Comparison of ENCODE assay signal across 21 cellular contexts in the genomic region with DNA sequence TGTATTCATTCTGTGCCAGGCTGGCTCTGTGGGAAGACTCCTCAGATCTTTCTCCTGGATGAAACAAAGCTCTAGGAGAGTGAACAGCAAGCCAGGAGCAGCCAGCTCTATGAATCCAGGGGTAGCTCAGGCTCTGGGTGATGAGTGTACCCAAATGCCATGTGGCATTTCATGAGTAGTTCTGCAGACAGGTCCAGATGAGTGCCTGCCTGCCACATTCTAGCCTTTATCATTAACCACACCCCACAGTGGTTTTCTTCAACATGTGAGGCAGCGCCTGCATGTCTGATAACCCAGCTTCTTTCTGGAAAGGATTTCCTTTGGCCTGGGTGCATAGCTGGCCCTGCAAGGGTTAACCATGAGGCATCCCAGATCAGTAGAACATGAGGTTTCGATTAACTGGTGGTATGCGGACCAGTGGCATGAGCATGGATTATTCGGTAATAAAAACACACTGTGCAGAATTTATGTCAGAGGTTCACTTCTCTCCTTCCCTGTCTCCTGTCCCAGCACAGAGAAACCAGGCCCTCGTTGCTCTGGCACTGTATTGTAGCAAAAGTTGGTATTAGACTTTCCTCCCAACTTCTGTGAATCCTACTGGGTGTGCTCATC.
"Had no signal": no experiment of that assay in that cellular context is flagged by ENCODE, and none has a peak within 500 bp of the region (broad histone marks: within the 10 kb centered on the region; RNA-seq: fewer than 3 reads in every experiment).

No MANE protein-coding gene starts in this region.

- FAIRE-seq: kidney had no signal

- H3K27ac ChIP-seq: breast epithelium, hepatocyte, left lung, thyroid gland, uterus, VCaP had no signal

- DNase-seq: activated CD4-positive, alpha-beta memory T cell treated with anti-CD3 and anti-CD28 coated beads, Interleukin-2, amount 10 ng/mL, durations not matched to agents 7 days and 5 days; activated CD4-positive, alpha-beta T cell treated with anti-CD3 and anti-CD28 coated beads for 36 hours; activated CD8-positive, alpha-beta memory T cell treated with anti-CD3 and anti-CD28 coated beads, Interleukin-2, amount 50 U/mL, for 48 hours; activated naive CD4-positive, alpha-beta T cell; activated naive CD8-positive, alpha-beta T cell treated with anti-CD3 and anti-CD28 coated beads, Interleukin-2, amount 10 ng/mL, durations not matched to agents 7 days and 5 days; anterior cingulate cortex; effector memory CD4-positive, alpha-beta T cell; kidney; left lung; mucosa of descending colon; naive thymus-derived CD4-positive, alpha-beta T cell; stimulated activated CD4-positive, alpha-beta T cell treated with anti-CD3 and anti-CD28 coated beads, Interleukin-15, amount 100 ng/mL, for 24 hours; stimulated activated CD4-positive, alpha-beta T cell treated with anti-CD3 and anti-CD28 coated beads, Interleukin-4, amount 100 ng/mL, for 1 hour; stimulated activated naive B cell treated with anti-CD40 and anti-IgM and Interleukin-4, amounts not matched to agents 10 μg/mL and 1 μg/mL and 100 μg/mL, for 72 hours; T-helper 9 cell; thyroid gland; uterus had no signal

- H3K4me3 Mint-ChIP-seq: activated CD4-positive, alpha-beta memory T cell treated with anti-CD3 and anti-CD28 coated beads, Interleukin-2, amount 10 ng/mL, durations not matched to agents 7 days and 5 days; activated CD4-positive, alpha-beta T cell treated with anti-CD3 and anti-CD28 coated beads for 36 hours; activated naive CD8-positive, alpha-beta T cell treated with anti-CD3 and anti-CD28 coated beads, Interleukin-2, amount 10 ng/mL, durations not matched to agents 7 days and 5 days; dendritic cell treated with granulocyte-macrophage colony-stimulating factor and Interleukin-4, amounts not matched to agents 40 ng/mL and 50 ng/mL, for 4 days; naive thymus-derived CD4-positive, alpha-beta T cell; stimulated activated naive B cell treated with anti-CD40 and anti-IgM and Interleukin-4, amounts not matched to agents 10 μg/mL and 1 μg/mL and 100 μg/mL, for 72 hours had no signal

- H3K36me3 ChIP-seq: breast epithelium, left lung, thyroid gland, uterus had no signal

- H3K9me3 ChIP-seq: breast epithelium, left lung, mucosa of descending colon, thyroid gland, uterus had no signal

- H3K4me1 Mint-ChIP-seq: activated CD4-positive, alpha-beta memory T cell treated with anti-CD3 and anti-CD28 coated beads, Interleukin-2, amount 10 ng/mL, durations not matched to agents 7 days and 5 days; activated CD4-positive, alpha-beta T cell treated with anti-CD3 and anti-CD28 coated beads for 36 hours; activated naive CD8-positive, alpha-beta T cell treated with anti-CD3 and anti-CD28 coated beads, Interleukin-2, amount 10 ng/mL, durations not matched to agents 7 days and 5 days; naive thymus-derived CD4-positive, alpha-beta T cell had no signal

- H3K27me3 Mint-ChIP-seq: activated CD4-positive, alpha-beta memory T cell treated with anti-CD3 and anti-CD28 coated beads, Interleukin-2, amount 10 ng/mL, durations not matched to agents 7 days and 5 days; activated CD4-positive, alpha-beta T cell treated with anti-CD3 and anti-CD28 coated beads for 36 hours; activated naive CD8-positive, alpha-beta T cell treated with anti-CD3 and anti-CD28 coated beads, Interleukin-2, amount 10 ng/mL, durations not matched to agents 7 days and 5 days; dendritic cell treated with granulocyte-macrophage colony-stimulating factor and Interleukin-4, amounts not matched to agents 40 ng/mL and 50 ng/mL, for 4 days; naive thymus-derived CD4-positive, alpha-beta T cell; stimulated activated naive B cell treated with anti-CD40 and anti-IgM and Interleukin-4, amounts not matched to agents 10 μg/mL and 1 μg/mL and 100 μg/mL, for 72 hours had no signal

- H3K27me3 ChIP-seq: breast epithelium, hepatocyte, left lung, thyroid gland, uterus had no signal

- H3K4me3 ChIP-seq: breast epithelium, hepatocyte, left lung, mucosa of descending colon, thyroid gland, uterus had no signal

- H3K27ac Mint-ChIP-seq: activated CD4-positive, alpha-beta memory T cell treated with anti-CD3 and anti-CD28 coated beads, Interleukin-2, amount 10 ng/mL, durations not matched to agents 7 days and 5 days; activated CD4-positive, alpha-beta T cell treated with anti-CD3 and anti-CD28 coated beads for 36 hours; activated naive CD8-positive, alpha-beta T cell treated with anti-CD3 and anti-CD28 coated beads, Interleukin-2, amount 10 ng/mL, durations not matched to agents 7 days and 5 days; dendritic cell treated with granulocyte-macrophage colony-stimulating factor and Interleukin-4, amounts not matched to agents 40 ng/mL and 50 ng/mL, for 4 days; naive thymus-derived CD4-positive, alpha-beta T cell; stimulated activated naive B cell treated with anti-CD40 and anti-IgM and Interleukin-4, amounts not matched to agents 10 μg/mL and 1 μg/mL and 100 μg/mL, for 72 hours had no signal

- H3K4me1 ChIP-seq: breast epithelium, left lung, uterus had no signal

- H3K36me3 Mint-ChIP-seq: activated naive CD8-positive, alpha-beta T cell treated with anti-CD3 and anti-CD28 coated beads, Interleukin-2, amount 10 ng/mL, durations not matched to agents 7 days and 5 days; stimulated activated naive B cell treated with anti-CD40 and anti-IgM and Interleukin-4, amounts not matched to agents 10 μg/mL and 1 μg/mL and 100 μg/mL, for 72 hours had no signal
